8 cellular contexts compared by ENCODE assay signal in genomic region chr11:65575568-65576231, GRCh38. TPM values are rescaled to one million over a fixed set of nuclear protein-coding genes. Genes with fewer than 3 reads are reported as not detected.
A peak's percentile ranks its signal among the peaks of the same experiment; 100 is the strongest.
DNase-seq lines count a peak whose midpoint lies in the region; ATAC-seq and TF ChIP-seq lines count a peak whose summit lies in the region.

EHBP1L1 (plus strand) TSS chr11:65576053; CDS start chr11:65576303, 250 bp downstream.

- H3K4me1 ChIP-seq in BE2C (no peaks in the 10 kb centered on the region), GM23248 (ENCODE audit: insufficient read depth) (peaks cover 36% of the 10 kb centered on the region), OCI-LY3 (ENCODE audit: low read length) (peaks cover 51% of the 10 kb centered on the region), esophagus muscularis mucosa (peaks cover 61 to 91% (median 81%) of the 10 kb centered on the region in 4 donors)

- peaks cover 4% of the 10 kb centered on the region; the same call in 1 of the 2 replicates for H3K36me3 ChIP-seq in BE2C
- no peaks in the 10 kb centered on the region; the same call in 1 of the 2 replicates for H3K36me3 ChIP-seq in GM23248 (ENCODE audit: low read depth)
- H3K36me3 ChIP-seq in OCI-LY3 (replicated peaks; ENCODE audit: low read depth, low read length) = peaks cover 6% of the 10 kb centered on the region
- H3K36me3 ChIP-seq in esophagus muscularis mucosa = peaks cover 11 to 28% (median 27%) of the 10 kb centered on the region in 4 donors

- peak within 1 kb of the TSS; percentile 88 for H3K4me2 ChIP-seq in GM23248 (ENCODE audit: unreplicated experiment)
- H3K4me2 ChIP-seq in OCI-LY3 (ENCODE audit: low read length) = peak within 1 kb of the TSS; percentile 98

- DNase-seq in BE2C (peak; percentile 32), GM23248 (peak; percentile 78), activated T-cell treated with anti-CD3 and anti-CD28 coated beads for 48 hours (ENCODE audit: low read depth) (peak; percentile 74), esophagus muscularis mucosa (ENCODE audit: extremely low spot score) (no peak), substantia nigra (lab: John Stamatoyannopoulos, UW) (peak in 8 of 49 donors; percentile 8 to 83 (median 30))
- peak; percentile 90 for DNase-seq in natural killer cell treated with Interleukin-12 subunit alpha and Interleukin-12 subunit beta and Interleukin-15 and Interleukin-18, amount 100 ng/mL, for 72 hours (ENCODE audit: low spot score)

- WGBS in GM23248 (ENCODE audit: low coverage in 1 of 2, low lambda C conversion rate in 2 of 2, missing lambda C conversion rate in 2 of 2), 2 experiments = 1 to 2% methylated on average over 33 to 46 of the region's 69 CpGs
- 8% methylated on average over 7 of the region's 69 CpGs for WGBS in esophagus muscularis mucosa

- H3K9me2 ChIP-seq in GM23248 (ENCODE audit: insufficient read depth) = no peaks in the 10 kb centered on the region

- peaks cover 54% of the 10 kb centered on the region for H3K79me2 ChIP-seq in GM23248 (ENCODE audit: insufficient read depth)
- H3K79me2 ChIP-seq in OCI-LY3 (ENCODE audit: low read length) = peaks cover 38% of the 10 kb centered on the region

- H3K9ac ChIP-seq in GM23248 (peak within 1 kb of the TSS; percentile 88), OCI-LY3 (ENCODE audit: low read length) (peak within 1 kb of the TSS; percentile 87)

- TF ChIP-seq CTCF in BE2C (IDR thresholded peaks at IDR 0.05; ENCODE audit: low read depth, low read length) = no peak
- no peak for TF ChIP-seq CTCF in OCI-LY3 (IDR thresholded peaks at IDR 0.05; ENCODE audit: low read depth, low read length)
- TF ChIP-seq CTCF in esophagus muscularis mucosa (IDR thresholded peaks at IDR 0.05) = no peak

- ATAC-seq in natural killer cell treated with Interleukin-12 subunit alpha and Interleukin-12 subunit beta and Interleukin-15 and Interleukin-18, amount 100 ng/mL, for 72 hours = peak; percentile 58 to 69
- no peak for ATAC-seq in HG03460 (IDR thresholded peaks at IDR 0.05; ENCODE audit: unreplicated experiment)

- peaks cover 47 to 53% of the 10 kb centered on the region in 2 donors for H3K4me1 Mint-ChIP-seq in natural killer cell treated with Interleukin-12 subunit alpha and Interleukin-12 subunit beta and Interleukin-15 and Interleukin-18, amount 100 ng/mL, for 72 hours (ENCODE audit: low read depth in 2 of 2)

- H3F3A ChIP-seq in GM23248 (ENCODE audit: insufficient read depth) = peaks cover 10% of the 10 kb centered on the region

- no peak for TF ChIP-seq EP300 in esophagus muscularis mucosa (IDR thresholded peaks at IDR 0.05)

- no peak within 1 kb of the TSS for H3K4me3 ChIP-seq in BE2C (ENCODE audit: low read depth, low read length)
- H3K4me3 ChIP-seq in GM23248 = peak within 1 kb of the TSS; percentile 92
- H3K4me3 ChIP-seq in OCI-LY3 (ENCODE audit: low read length) = peak within 1 kb of the TSS; percentile 81
- H3K4me3 ChIP-seq in esophagus muscularis mucosa = peak within 1 kb of the TSS; percentile 78 to 98 (median 88)

- no peaks in the 10 kb centered on the region for H3K27me3 Mint-ChIP-seq in natural killer cell treated with Interleukin-12 subunit alpha and Interleukin-12 subunit beta and Interleukin-15 and Interleukin-18, amount 100 ng/mL, for 72 hours

- intact Hi-C loops in esophagus muscularis mucosa (cut with DNase I) = loop anchor here (2.0 kb wide), 2 partner anchors 17 to 39 kb away; partner anchors contain the start of genes MAP3K11 and PCNX3

- TF ChIP-seq POLR2A in esophagus muscularis mucosa (IDR thresholded peaks at IDR 0.05; ENCODE audit: low read depth) = peak; percentile 25

- H2AFZ ChIP-seq in GM23248 = 0 out of 2 replicates have a peak within 1 kb of the TSS, but pooled peaks have one; percentile 25
- no peak within 1 kb of the TSS for H2AFZ ChIP-seq in OCI-LY3 (ENCODE audit: low read depth, low read length)

- H4K20me1 ChIP-seq in GM23248 (ENCODE audit: insufficient read depth) = no peaks in the 10 kb centered on the region
- peaks cover 13% of the 10 kb centered on the region for H4K20me1 ChIP-seq in OCI-LY3 (ENCODE audit: insufficient read depth, low read length)

- no peaks in the 10 kb centered on the region for H3K27me3 ChIP-seq in BE2C
- no peaks in the 10 kb centered on the region for H3K27me3 ChIP-seq in GM23248 (replicated peaks; ENCODE audit: insufficient read depth)
- no peaks in the 10 kb centered on the region for H3K27me3 ChIP-seq in OCI-LY3 (ENCODE audit: low read depth, low read length)
- no peaks in the 10 kb centered on the region for H3K27me3 ChIP-seq in esophagus muscularis mucosa

- peak within 1 kb of the TSS; percentile 87 to 93 for H3K27ac Mint-ChIP-seq in natural killer cell treated with Interleukin-12 subunit alpha and Interleukin-12 subunit beta and Interleukin-15 and Interleukin-18, amount 100 ng/mL, for 72 hours

- no peaks in the 10 kb centered on the region for H3K9me3 ChIP-seq in BE2C
- H3K9me3 ChIP-seq in GM23248 (ENCODE audit: low read depth) = no peaks in the 10 kb centered on the region
- no peaks in the 10 kb centered on the region for H3K9me3 ChIP-seq in OCI-LY3 (ENCODE audit: insufficient read depth, low read length)
- H3K9me3 ChIP-seq in esophagus muscularis mucosa = no peaks in the 10 kb centered on the region

- H3K4me3 Mint-ChIP-seq in natural killer cell treated with Interleukin-12 subunit alpha and Interleukin-12 subunit beta and Interleukin-15 and Interleukin-18, amount 100 ng/mL, for 72 hours = peak within 1 kb of the TSS; percentile 88

- in situ Hi-C loops in GM23248 (cut with MboI) = no loop called here

- no peaks in the 10 kb centered on the region for H3K36me3 Mint-ChIP-seq in natural killer cell treated with Interleukin-12 subunit alpha and Interleukin-12 subunit beta and Interleukin-15 and Interleukin-18, amount 100 ng/mL, for 72 hours

- H3K27ac ChIP-seq in GM23248 (peak within 1 kb of the TSS; percentile 77), OCI-LY3 (ENCODE audit: low read length) (peak within 1 kb of the TSS; percentile 81), esophagus muscularis mucosa (replicated peaks in 1 of 4) (peak within 1 kb of the TSS; percentile 95 to 99 (median 96)), substantia nigra (ENCODE audit: low read depth, low read length, poor library complexity, severe bottlenecking) (peak within 1 kb of the TSS; percentile 70)

- H3K9me3 Mint-ChIP-seq in natural killer cell treated with Interleukin-12 subunit alpha and Interleukin-12 subunit beta and Interleukin-15 and Interleukin-18, amount 100 ng/mL, for 72 hours = no peaks in the 10 kb centered on the region

RNA-seq across cellular contexts. Expression of gene EHBP1L1, which starts in this region (rescaled TPM):
- 3.9 TPM for polyA plus RNA-seq in BE2C (2012; ENCODE audit: insufficient read depth, insufficient read length, low read depth)
- 85.5 and 88.5 TPM in 2 replicates for total RNA-seq in GM23248 (2014; rRNA removed; shearing (Covaris generic))
- 11.5 and 12.6 TPM in 2 replicates for polyA plus RNA-seq in GM23248 (2016; fragmentation: Nextera tagmentation; extraction: Ambion mirVana)
- total RNA-seq in esophagus muscularis mucosa = 100 to 1,000 TPM; 186 to 472 (median 293) TPM
- total RNA-seq in natural killer cell treated with Interleukin-12 subunit alpha and Interleukin-12 subunit beta and Interleukin-15 and Interleukin-18, amount 100 ng/mL, for 72 hours = 100 to 1,000 TPM; 156 to 188 TPM
